1 cellular context compared by ENCODE assay signal in the genomic region with DNA sequence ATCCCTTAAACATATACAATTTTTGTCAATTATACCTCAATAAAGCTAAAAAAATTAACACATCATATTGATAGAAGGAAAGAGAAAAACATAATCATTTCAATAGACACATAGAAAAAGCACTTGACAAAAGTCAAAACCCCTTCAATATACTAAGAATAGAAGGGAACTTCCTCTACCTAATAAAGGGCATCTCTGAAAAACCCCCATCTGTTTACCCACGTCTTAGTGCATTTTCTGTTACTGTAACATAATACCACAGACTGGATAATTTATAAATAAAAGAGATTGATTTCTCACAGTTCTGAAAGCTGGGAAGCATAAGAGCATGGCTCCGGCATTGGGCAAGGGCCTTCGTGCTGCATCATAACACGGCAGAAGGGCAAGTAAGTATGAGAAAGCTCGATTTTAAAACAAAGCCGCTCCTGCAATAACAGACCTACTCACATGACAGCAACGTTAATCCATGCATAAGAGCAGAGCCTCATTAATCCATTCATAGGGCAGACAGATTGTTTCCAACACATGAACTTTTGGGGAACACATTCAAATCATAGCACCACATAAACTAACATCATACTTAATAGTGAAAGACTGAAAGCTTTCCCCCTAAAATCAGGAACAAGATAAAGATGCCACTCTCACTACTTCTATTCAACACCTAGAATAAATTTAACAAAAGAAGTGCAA.
TF ChIP-seq lines count a peak whose summit lies in the region.

No MANE protein-coding gene starts in this region.

TF ChIP-seq in HepG2, 621 proteins besides CTCF, POLR2A, EP300 and RAD21:
- no peak for TF ChIP-seq FOXM1 (CRISPR knock-in tag; IDR thresholded peaks at IDR 0.05)
- TF ChIP-seq ZNF530 (CRISPR knock-in tag; IDR thresholded peaks at IDR 0.05; ENCODE audit: low read depth) = no peak
